ENCODE assay signal across 11 cellular contexts in the genomic region with DNA sequence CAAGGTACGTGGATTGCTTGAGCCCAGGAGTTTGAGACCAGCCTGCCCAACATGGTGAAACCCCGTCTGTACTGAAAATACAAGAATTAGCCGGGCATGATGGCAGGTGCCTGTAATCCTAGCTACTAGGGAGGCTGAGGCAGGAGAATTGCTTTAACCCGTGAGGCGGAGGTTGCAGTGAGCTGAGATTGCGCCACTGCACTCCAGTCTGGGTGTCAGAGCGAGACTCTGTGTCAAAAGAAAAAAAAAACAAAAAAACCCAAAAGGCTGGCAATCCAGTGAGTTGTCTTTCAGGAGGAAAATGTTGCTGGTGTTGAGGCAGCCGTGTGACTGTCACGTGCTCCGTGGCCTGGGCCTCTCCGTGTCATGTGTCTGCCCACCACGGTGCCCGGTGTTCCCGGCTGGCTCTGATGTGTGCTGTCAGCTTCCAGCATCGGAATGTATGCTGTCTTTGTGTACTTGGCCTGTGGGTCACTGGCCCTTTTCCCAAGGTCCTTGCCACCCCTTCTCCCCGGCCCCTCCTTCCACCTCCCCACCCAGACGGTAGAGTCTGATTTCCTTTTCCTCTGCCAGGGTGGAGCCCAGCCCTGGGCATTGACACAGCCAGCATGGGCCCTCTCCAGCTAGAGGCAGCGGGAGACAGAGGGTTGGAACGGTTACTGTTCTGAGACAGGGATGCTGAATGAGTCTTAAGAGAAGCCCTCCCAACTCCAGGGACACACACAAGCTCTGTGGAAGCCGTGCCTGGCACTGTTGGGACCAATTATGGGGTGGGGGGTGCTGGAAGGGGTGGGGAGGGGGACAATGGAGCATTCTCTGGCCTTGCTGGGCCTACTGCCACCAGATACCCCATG. TPM values are rescaled to one million over a fixed set of nuclear protein-coding genes. Genes with fewer than 3 reads are reported as not detected.
DNase-seq lines count a peak whose midpoint lies in the region; ATAC-seq and TF ChIP-seq lines count a peak whose summit lies in the region.
"Had no signal": no experiment of that assay in that cellular context is flagged by ENCODE, and none has a peak within 500 bp of the region (broad histone marks: within the 10 kb centered on the region; RNA-seq: fewer than 3 reads in every experiment).

No MANE protein-coding gene starts in this region.

- TF ChIP-seq RAD21 in SK-N-SH (IDR thresholded peaks at IDR 0.05; ENCODE audit: low read length), result no peak

- H3K4me3 ChIP-seq in neuron (ENCODE audit: low read length) (no peak overlapping the region), testis (no peak overlapping the region), SK-N-SH (ENCODE audit: low read depth in 2 of 2, low read length in 1 of 2) (no peak overlapping the region)

- H4K20me1 ChIP-seq in SK-N-SH (ENCODE audit: insufficient read depth), result no peaks in the 10 kb centered on the region

- H3K9me2 ChIP-seq in SK-N-SH, result no peaks in the 10 kb centered on the region

- H3K9ac ChIP-seq in SK-N-SH, result no peak overlapping the region

- H3K79me2 ChIP-seq in SK-N-SH (ENCODE audit: insufficient read depth), result no peaks in the 10 kb centered on the region

- TF ChIP-seq CTCF in testis (IDR thresholded peaks at IDR 0.05), result no peak
- no peak for TF ChIP-seq CTCF in SK-N-SH (IDR thresholded peaks at IDR 0.05)

- ATAC-seq in left ventricle myocardium superior, result peak; percentile 80
- ATAC-seq in GM21360 (IDR thresholded peaks at IDR 0.05; ENCODE audit: unreplicated experiment), result no peak
- ATAC-seq: activated CD8-positive, alpha-beta T cell treated with anti-CD3 and anti-CD28 coated beads for 36 hours; stimulated activated naive CD8-positive, alpha-beta T cell treated with anti-CD3 and anti-CD28 coated beads, Interleukin-15, amount 100 ng/mL, for 72 hours had no signal

- H3K27me3 ChIP-seq in neuron (ENCODE audit: insufficient read depth, low read length) (no peaks in the 10 kb centered on the region), testis (no peaks in the 10 kb centered on the region), SK-N-SH (ENCODE audit: insufficient read depth) (no peaks in the 10 kb centered on the region)

- CTCF ChIA-PET in SK-N-SH (lab: Yijun Ruan, JAX), result no interaction called here

- H3K9me3 ChIP-seq in neuron (ENCODE audit: low read length) (no peaks in the 10 kb centered on the region), testis (no peaks in the 10 kb centered on the region), SK-N-SH (no peaks in the 10 kb centered on the region)

- 48 to 52% methylated on average over 17 to 20 of the region's 20 CpGs for WGBS in testis, 2 donors
- 80% methylated on average over 17 of the region's 20 CpGs for WGBS in SK-N-SH (ENCODE audit: low lambda C conversion rate)

- H3K4me1 ChIP-seq in neuron (ENCODE audit: insufficient read depth, low read length), result peaks cover 5% of the 10 kb centered on the region
- H3K4me1 ChIP-seq in testis, result peaks cover 22% of the 10 kb centered on the region
- H3K4me1 ChIP-seq in SK-N-SH (ENCODE audit: control insufficient read depth in 1 of 2, insufficient read depth in 2 of 2, low read depth in 1 of 2, low read length in 1 of 2), result no peaks in the 10 kb centered on the region

- intact Hi-C loops in left ventricle myocardium superior (cut with micrococcal nuclease), result no loop called here
- intact Hi-C loops in testis (cut with DNase I; ENCODE audit: low total_unique reads), result no loop called here

- H3K27ac ChIP-seq in testis (peak overlapping the region; percentile 55 to 75), SK-N-SH (ENCODE audit: low read depth in 2 of 2, low read length in 1 of 2) (no peak overlapping the region)
- H3K27ac ChIP-seq: epithelial cell of prostate had no signal

- H2AFZ ChIP-seq in neuron (ENCODE audit: low read depth, low read length) (peak overlapping the region; percentile 16), SK-N-SH (ENCODE audit: low read depth) (no peak overlapping the region)

- DNase-seq in amygdala (lab: John Stamatoyannopoulos, UW) (peak; percentile 49 to 98 (median 91)), left ventricle myocardium superior (peak; percentile 42), testis (peak; percentile 94), SK-N-SH (no peak), DMS53 treated with DMSO at 0.1 percent for 48 hours (lab: John Stamatoyannopoulos, UW; ENCODE audit: unreplicated experiment) (no peak)
- DNase-seq: activated CD8-positive, alpha-beta T cell treated with anti-CD3 and anti-CD28 coated beads for 36 hours; stimulated activated naive CD8-positive, alpha-beta T cell treated with anti-CD3 and anti-CD28 coated beads, Interleukin-15, amount 100 ng/mL, for 72 hours had no signal

- POLR2A ChIA-PET in SK-N-SH (lab: Yijun Ruan, JAX), result no interaction called here

- H3K36me3 ChIP-seq in neuron (ENCODE audit: insufficient read depth, low read length) (no peaks in the 10 kb centered on the region), testis (ENCODE audit: low read depth, missing control alignments) (no peaks in the 10 kb centered on the region), SK-N-SH (replicated peaks in 1 of 2; ENCODE audit: control insufficient read depth in 1 of 2, insufficient read depth in 2 of 2, low read length in 1 of 2) (no peaks in the 10 kb centered on the region)

- H3K4me2 ChIP-seq in SK-N-SH, result no peak overlapping the region

- TF ChIP-seq POLR2A in testis (IDR thresholded peaks at IDR 0.05), result no peak

- no peaks in the 10 kb centered on the region for H3F3A ChIP-seq in SK-N-SH (replicated peaks; ENCODE audit: insufficient read depth)

- no peak for TF ChIP-seq EP300 in SK-N-SH (IDR thresholded peaks at IDR 0.05; ENCODE audit: borderline replicate concordance in 1 of 2, low read depth in 1 of 2, low read length in 1 of 2)

TF ChIP-seq in SK-N-SH, 30 proteins besides CTCF, POLR2A, EP300 and RAD21 (continues in another document):
- TF ChIP-seq, protein P1, sequence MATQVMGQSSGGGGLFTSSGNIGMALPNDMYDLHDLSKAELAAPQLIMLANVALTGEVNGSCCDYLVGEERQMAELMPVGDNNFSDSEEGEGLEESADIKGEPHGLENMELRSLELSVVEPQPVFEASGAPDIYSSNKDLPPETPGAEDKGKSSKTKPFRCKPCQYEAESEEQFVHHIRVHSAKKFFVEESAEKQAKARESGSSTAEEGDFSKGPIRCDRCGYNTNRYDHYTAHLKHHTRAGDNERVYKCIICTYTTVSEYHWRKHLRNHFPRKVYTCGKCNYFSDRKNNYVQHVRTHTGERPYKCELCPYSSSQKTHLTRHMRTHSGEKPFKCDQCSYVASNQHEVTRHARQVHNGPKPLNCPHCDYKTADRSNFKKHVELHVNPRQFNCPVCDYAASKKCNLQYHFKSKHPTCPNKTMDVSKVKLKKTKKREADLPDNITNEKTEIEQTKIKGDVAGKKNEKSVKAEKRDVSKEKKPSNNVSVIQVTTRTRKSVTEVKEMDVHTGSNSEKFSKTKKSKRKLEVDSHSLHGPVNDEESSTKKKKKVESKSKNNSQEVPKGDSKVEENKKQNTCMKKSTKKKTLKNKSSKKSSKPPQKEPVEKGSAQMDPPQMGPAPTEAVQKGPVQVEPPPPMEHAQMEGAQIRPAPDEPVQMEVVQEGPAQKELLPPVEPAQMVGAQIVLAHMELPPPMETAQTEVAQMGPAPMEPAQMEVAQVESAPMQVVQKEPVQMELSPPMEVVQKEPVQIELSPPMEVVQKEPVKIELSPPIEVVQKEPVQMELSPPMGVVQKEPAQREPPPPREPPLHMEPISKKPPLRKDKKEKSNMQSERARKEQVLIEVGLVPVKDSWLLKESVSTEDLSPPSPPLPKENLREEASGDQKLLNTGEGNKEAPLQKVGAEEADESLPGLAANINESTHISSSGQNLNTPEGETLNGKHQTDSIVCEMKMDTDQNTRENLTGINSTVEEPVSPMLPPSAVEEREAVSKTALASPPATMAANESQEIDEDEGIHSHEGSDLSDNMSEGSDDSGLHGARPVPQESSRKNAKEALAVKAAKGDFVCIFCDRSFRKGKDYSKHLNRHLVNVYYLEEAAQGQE (IDR thresholded peaks at IDR 0.05; ENCODE audit: low read depth, low read length), result no peak
- TF ChIP-seq TAF1 (IDR thresholded peaks at IDR 0.05; ENCODE audit: borderline replicate concordance, low read depth, low read length), result no peak
- TF ChIP-seq CHD2 (IDR thresholded peaks at IDR 0.05; ENCODE audit: low read length, partially characterized antibody), result no peak
- TF ChIP-seq ELF1 (IDR thresholded peaks at IDR 0.05), result no peak
- TF ChIP-seq JUND (IDR thresholded peaks at IDR 0.05), result no peak
- no peak for TF ChIP-seq FOSL2 (IDR thresholded peaks at IDR 0.05; ENCODE audit: borderline replicate concordance, low read depth)
- TF ChIP-seq RFX5 (IDR thresholded peaks at IDR 0.05; ENCODE audit: low read length), result no peak
- TF ChIP-seq POLR2AphosphoS5 (IDR thresholded peaks at IDR 0.05; ENCODE audit: low read depth, low read length), result no peak

RNA-seq across cellular contexts. Expression of a gene that starts 7.2 kb away (rescaled TPM):
- total RNA-seq in left ventricle myocardium superior, result 2.8 TPM
- 100 to 1,000 TPM; 217 to 277 TPM for total RNA-seq in testis
- polyA plus RNA-seq in testis (ENCODE audit: insufficient read depth, low read depth, low replicate concordance), result 205 TPM
- polyA plus RNA-seq in SK-N-SH (2012; rRNA removed), result 2.3 and 4.5 TPM in 2 replicates
- 2.3 and 3.9 TPM in 2 replicates for polyA plus RNA-seq in SK-N-SH (2012; cell fraction: cytosol; rRNA removed)
- 2.4 and 3.2 TPM in 2 replicates for polyA plus RNA-seq in SK-N-SH (2012; cell fraction: nucleus; rRNA removed)
- total RNA-seq: bronchial epithelial cell had no signal

RNA-seq across cellular contexts. Expression of a gene that starts 21.5 kb away (rescaled TPM):
- 1.0 TPM for total RNA-seq in left ventricle myocardium superior
- 1 to 10 TPM; 5.7 to 8.4 TPM for total RNA-seq in testis
- polyA plus RNA-seq in testis (ENCODE audit: insufficient read depth, low read depth, low replicate concordance), result 3.1 TPM
- 9.9 and 10.7 TPM in 2 replicates for polyA plus RNA-seq in SK-N-SH (2012; rRNA removed)
- 7.1 and 7.4 TPM in 2 replicates for polyA plus RNA-seq in SK-N-SH (2012; cell fraction: cytosol; rRNA removed)
- 6.4 and 7.8 TPM in 2 replicates for polyA plus RNA-seq in SK-N-SH (2012; cell fraction: nucleus; rRNA removed)

RNA-seq across cellular contexts. Expression of a gene that starts 27.8 kb away (rescaled TPM):
- total RNA-seq in left ventricle myocardium superior (0.87 TPM), testis (1 to 10 TPM; 1.9 to 3.2 TPM)
- polyA plus RNA-seq in testis (ENCODE audit: insufficient read depth, low read depth, low replicate concordance) (2.9 TPM), SK-N-SH (2012; rRNA removed) (0.05 and 0.11 TPM in 2 replicates)
- polyA plus RNA-seq in SK-N-SH (2012; cell fraction: cytosol; rRNA removed), result 0.03 and 0.04 TPM in 2 replicates
- polyA plus RNA-seq in SK-N-SH (2012; cell fraction: nucleus; rRNA removed), result 0.08 and 0.12 TPM in 2 replicates

RNA-seq across cellular contexts. Expression of a gene that starts 45.3 kb away (rescaled TPM):
- total RNA-seq in left ventricle myocardium superior, result not detected
- 1 to 10 TPM; 1.2 to 2.0 TPM for total RNA-seq in testis
- 2.3 TPM for polyA plus RNA-seq in testis (ENCODE audit: insufficient read depth, low read depth, low replicate concordance)
- not detected in 2 replicates for polyA plus RNA-seq in SK-N-SH (2012; rRNA removed)
- 0.01 TPM in 1 of 2 replicates, not detected in the other for polyA plus RNA-seq in SK-N-SH (2012; cell fraction: cytosol; rRNA removed)
- polyA plus RNA-seq in SK-N-SH (2012; cell fraction: nucleus; rRNA removed), result 0.06 TPM in 1 of 2 replicates, not detected in the other

RNA-seq across cellular contexts. Expression of a gene that starts 49.8 kb away (rescaled TPM):
- total RNA-seq in left ventricle myocardium superior (110 TPM), testis (10 to 100 TPM; 34.3 to 38.5 TPM)
- polyA plus RNA-seq in testis (ENCODE audit: insufficient read depth, low read depth, low replicate concordance) (26.9 TPM), SK-N-SH (2012; rRNA removed) (9.4 and 10.9 TPM in 2 replicates)
- 6.3 and 9.1 TPM in 2 replicates for polyA plus RNA-seq in SK-N-SH (2012; cell fraction: cytosol; rRNA removed)
- polyA plus RNA-seq in SK-N-SH (2012; cell fraction: nucleus; rRNA removed), result 27.1 and 28.0 TPM in 2 replicates

Comparison
In these comparisons a context has a peak if more than half of its experiments do, and no peak if none do; other contexts are left out.
1. DNase-seq: peak in amygdala (56 of 56), left ventricle myocardium superior (single experiment) and testis (single experiment); none in SK-N-SH (single experiment) and DMS53 treated with DMSO at 0.1 percent for 48 hours (single experiment).
2. H3K27ac ChIP-seq: peak in testis (2 of 2); none in SK-N-SH (0 of 2).
3. RNA of a gene that starts 7.2 kb away (total RNA-seq): 217 to 277 TPM in testis; 2.8 TPM in left ventricle myocardium superior (single experiment); every median in the first group is over 10 times any median in the second.